1 cellular context compared by ENCODE assay signal in the genomic region with DNA sequence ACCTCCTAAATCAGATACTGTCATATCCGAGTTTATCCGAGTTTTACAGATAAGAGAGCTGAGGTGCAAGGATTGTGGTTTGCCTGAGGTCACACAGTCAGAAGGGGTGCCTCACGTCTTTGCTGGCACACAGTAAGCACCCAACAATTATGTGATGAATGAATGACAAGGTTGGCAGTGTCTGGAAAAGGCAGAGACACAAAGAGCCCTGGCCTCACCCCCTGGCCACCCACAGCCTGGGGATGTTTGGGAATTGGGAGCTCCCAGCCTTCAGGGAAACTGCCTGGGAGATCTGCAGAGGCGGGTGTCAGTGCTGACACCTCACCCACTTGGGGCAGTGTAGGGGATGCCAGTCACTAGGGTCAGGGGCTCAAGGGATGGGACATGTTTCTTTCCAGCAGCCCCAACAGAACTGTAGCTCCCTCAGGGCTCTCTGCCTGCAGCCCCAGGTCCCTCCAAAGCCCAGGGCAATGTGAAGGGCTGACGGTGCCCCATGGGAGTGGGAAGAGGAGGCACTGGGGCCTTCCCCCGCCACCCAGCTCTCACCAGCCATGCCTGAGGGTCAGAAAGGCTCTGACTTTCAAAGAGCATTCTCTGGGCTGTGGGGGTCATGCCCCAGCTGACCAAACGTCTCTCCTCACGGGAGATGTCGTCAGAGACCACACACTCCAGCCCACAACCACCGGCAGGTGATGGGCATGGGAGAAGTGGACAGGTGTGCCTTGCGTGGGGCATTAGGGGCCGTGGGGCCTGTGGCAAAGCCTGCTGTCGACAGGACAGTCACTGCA.
TF ChIP-seq lines count a peak whose summit lies in the region.

No MANE protein-coding gene starts in this region.

TF ChIP-seq in HepG2, 621 proteins besides CTCF, POLR2A, EP300 and RAD21:
- TF ChIP-seq HNF1A (IDR thresholded peaks at IDR 0.05; ENCODE audit: low read depth) (no peak), HNF1A (CRISPR knock-in tag; IDR thresholded peaks at IDR 0.05; ENCODE audit: borderline replicate concordance) (0 out of 2 replicates have a peak, but pooled peaks have one; percentile 38), ZNF235 (CRISPR knock-in tag; IDR thresholded peaks at IDR 0.05; ENCODE audit: borderline replicate concordance) (no peak), CREB1 (IDR thresholded peaks at IDR 0.05) (0 out of 2 replicates have a peak, but pooled peaks have one; percentile 3), CREB1 (CRISPR knock-in tag; IDR thresholded peaks at IDR 0.05) (no peak), ATRX (CRISPR knock-in tag; IDR thresholded peaks at IDR 0.05; ENCODE audit: borderline replicate concordance) (no peak), ZNF350 (CRISPR knock-in tag; IDR thresholded peaks at IDR 0.05; ENCODE audit: borderline replicate concordance, low read depth) (peak; percentile 10; the same call in 1 of the 2 replicates), MAZ (IDR thresholded peaks at IDR 0.05; ENCODE audit: borderline replicate concordance, low read depth, low read length) (no peak), MAZ (CRISPR knock-in tag; IDR thresholded peaks at IDR 0.05; ENCODE audit: low read depth) (no peak), ZFP90 (CRISPR knock-in tag; IDR thresholded peaks at IDR 0.05; ENCODE audit: borderline replicate concordance) (no peak), MTA1 (CRISPR knock-in tag; IDR thresholded peaks at IDR 0.05; ENCODE audit: borderline replicate concordance) (peak; percentile 44; the same call in 1 of the 2 replicates), ERF (CRISPR knock-in tag; IDR thresholded peaks at IDR 0.05) (no peak), PCBP2 (optimal IDR thresholded peaks at IDR 0.05; ENCODE audit: low read depth, low read length, poor library complexity, severe bottlenecking) (no peak)
- TF ChIP-seq, protein P1, sequence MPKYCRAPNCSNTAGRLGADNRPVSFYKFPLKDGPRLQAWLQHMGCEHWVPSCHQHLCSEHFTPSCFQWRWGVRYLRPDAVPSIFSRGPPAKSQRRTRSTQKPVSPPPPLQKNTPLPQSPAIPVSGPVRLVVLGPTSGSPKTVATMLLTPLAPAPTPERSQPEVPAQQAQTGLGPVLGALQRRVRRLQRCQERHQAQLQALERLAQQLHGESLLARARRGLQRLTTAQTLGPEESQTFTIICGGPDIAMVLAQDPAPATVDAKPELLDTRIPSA (CRISPR knock-in tag; IDR thresholded peaks at IDR 0.05; ENCODE audit: borderline replicate concordance) = no peak
TF ChIP-seq in HepG2: peak in this region for 4.
